Comparison of ENCODE assay signal across 24 cellular contexts in the genomic region with DNA sequence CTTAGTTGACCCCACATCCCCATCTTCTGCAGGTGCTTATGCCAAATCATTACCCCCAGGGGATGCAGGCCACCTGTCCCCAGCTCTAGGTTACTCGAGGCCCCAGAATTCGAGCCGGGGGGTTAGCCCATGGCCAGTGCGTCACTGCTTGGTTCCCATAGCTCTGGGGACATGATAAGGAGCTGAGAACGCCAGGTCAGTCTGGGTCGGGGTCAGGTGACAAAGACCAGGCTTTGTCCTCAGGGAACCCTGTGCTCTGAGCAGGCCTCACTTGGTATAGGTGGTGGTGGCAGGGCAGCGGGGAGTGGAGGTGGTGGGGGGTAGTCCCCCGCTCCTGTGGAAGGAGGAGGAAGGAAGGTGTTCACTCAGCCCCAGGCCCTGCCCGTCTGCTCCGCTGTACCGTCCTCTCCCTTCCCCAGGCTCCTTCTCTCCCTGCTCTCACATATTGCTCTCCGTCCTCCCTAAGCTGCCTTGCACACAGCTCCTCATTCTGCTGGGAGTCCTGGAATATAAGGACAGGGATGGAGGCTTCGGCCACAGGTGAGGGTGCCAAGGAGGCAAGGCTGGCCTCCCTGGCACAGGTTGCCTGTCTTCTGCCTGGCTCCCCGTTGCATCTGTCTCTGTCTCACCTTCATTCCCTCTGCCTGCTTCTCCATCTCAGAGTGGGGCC. TPM values are rescaled to one million over a fixed set of nuclear protein-coding genes. Genes with fewer than 3 reads are reported as not detected.
"Had no signal": no experiment of that assay in that cellular context is flagged by ENCODE, and none has a peak within 500 bp of the region (broad histone marks: within the 10 kb centered on the region; RNA-seq: fewer than 3 reads in every experiment).

No MANE protein-coding gene starts in this region.

- H3K27me3 ChIP-seq: body of pancreas, tibial nerve had no signal

- FAIRE-seq: endometrium had no signal

- H3K4me3 ChIP-seq: body of pancreas, stomach, suprapubic skin, tibial nerve had no signal

- H3K27ac ChIP-seq: body of pancreas, parathyroid adenoma, stomach, suprapubic skin, tibial nerve had no signal

- DNase-seq: activated B cell treated with CpG ODN at 0.5 μM for 24 hours; activated CD4-positive, alpha-beta memory T cell treated with anti-CD3 and anti-CD28 coated beads for 36 hours; activated CD4-positive, alpha-beta T cell treated with anti-CD3 and anti-CD28 coated beads for 4 hours; activated gamma-delta T cell; anterior cingulate cortex; body of pancreas; caudate nucleus; effector CD4-positive, alpha-beta T cell; erythroblast; foreskin fibroblast; hippocampal formation; kidney glomerular epithelial cell; stomach; T1000 had no signal

- H3K79me2 ChIP-seq: parathyroid adenoma had no signal

- ATAC-seq: body of pancreas had no signal

- H2AFZ ChIP-seq: parathyroid adenoma had no signal

- H3K4me1 ChIP-seq: parathyroid adenoma, stomach, suprapubic skin, tibial nerve had no signal

- H3K9ac ChIP-seq: parathyroid adenoma had no signal

- H3K9me3 ChIP-seq: body of pancreas, stomach, suprapubic skin, tibial nerve had no signal

- H3K36me3 ChIP-seq: stomach, suprapubic skin, tibial nerve had no signal

RNA-seq across cellular contexts. Expression of gene MYH6, which starts 2.0 kb away (rescaled TPM):
- total RNA-seq: activated B cell treated with CpG ODN at 0.5 μM for 24 hours, fibroblast of lung, mononuclear cell, suprapubic skin had no signal
- polyA plus RNA-seq: fibroblast of lung, urinary bladder had no signal

RNA-seq across cellular contexts. Expression of gene MYH7, which starts 25.4 kb away (rescaled TPM):
- total RNA-seq: activated B cell treated with CpG ODN at 0.5 μM for 24 hours, fibroblast of lung, mononuclear cell, suprapubic skin had no signal
- polyA plus RNA-seq: fibroblast of lung, urinary bladder had no signal

RNA-seq across cellular contexts. Expression of gene CMTM5, which starts 33.3 kb away (rescaled TPM):
- total RNA-seq: activated B cell treated with CpG ODN at 0.5 μM for 24 hours; activated CD4-positive, alpha-beta memory T cell treated with anti-CD3 and anti-CD28 coated beads for 36 hours; body of pancreas; myocyte had no signal

RNA-seq across cellular contexts. Expression of gene IL25, which starts 37.5 kb away (rescaled TPM):
- total RNA-seq: activated B cell treated with CpG ODN at 0.5 μM for 24 hours; activated CD4-positive, alpha-beta memory T cell treated with anti-CD3 and anti-CD28 coated beads for 36 hours; activated T-cell treated with anti-CD3 and anti-CD28 coated beads, Interleukin-2, amount 50 U/mL, for 72 hours; body of pancreas; fibroblast of lung; liver; mononuclear cell; myocyte; stomach; tibial nerve; urinary bladder had no signal
- polyA plus RNA-seq: fibroblast of lung, liver, stomach, urinary bladder had no signal

RNA-seq across cellular contexts. Expression of gene EFS, which starts 45.1 kb away (rescaled TPM):
- total RNA-seq: activated B cell treated with CpG ODN at 0.5 μM for 24 hours; activated CD4-positive, alpha-beta memory T cell treated with anti-CD3 and anti-CD28 coated beads for 36 hours; mononuclear cell; myocyte had no signal
